Comparison of ENCODE assay signal across 32 cellular contexts in genomic region chr20:52954849-52955248, GRCh38. TPM values are rescaled to one million over a fixed set of nuclear protein-coding genes. Genes with fewer than 3 reads are reported as not detected.
"Had no signal": no experiment of that assay in that cellular context is flagged by ENCODE, and none has a peak within 500 bp of the region (broad histone marks: within the 10 kb centered on the region; RNA-seq: fewer than 3 reads in every experiment).

No MANE protein-coding gene starts in this region.

- H3K9ac ChIP-seq: KMS-11, SK-N-SH had no signal

- H3K4me2 ChIP-seq: KMS-11, PC-9, SK-N-SH had no signal

- H3K36me3 ChIP-seq: SJSA1 had no signal

- FAIRE-seq: RCC 7860 had no signal

- H2AFZ ChIP-seq: PC-9 had no signal

- ATAC-seq: Panc1 had no signal

- H3K4me3 ChIP-seq: PC-9, SJSA1 had no signal

- H3K27ac ChIP-seq: KMS-11, PC-9, SJSA1 had no signal

- DNase-seq: Karpas-422, MM.1S, MV-4-11, NCI-H1092, NCI-H1105, NCI-H1417 treated with DMSO at 0.1 percent for 48 hours, NCI-H1436 treated with DMSO at 0.1 percent for 48 hours, NCI-H1694 treated with DMSO at 0.1 percent for 48 hours, NCI-H187 treated with DMSO at 0.1 percent for 48 hours, NCI-H2029, NCI-H2081, NCI-H2171 treated with DMSO at 0.1 percent for 48 hours, NCI-H2227 treated with DMSO at 0.1 percent for 48 hours, NCI-H345, NCI-H446, NCI-H510A treated with DMSO at 0.1 percent for 48 hours, NCI-H524 treated with DMSO at 0.1 percent for 48 hours, NCI-H526 treated with DMSO at 0.1 percent for 48 hours, NCI-H774, PC-9, Right ventricle myocardium superior, SHP77 treated with DMSO at 0.1 percent for 48 hours, SK-N-SH, SW 1271, T-helper 1 cell had no signal

- H3K9me3 ChIP-seq: SJSA1, SK-N-SH had no signal

RNA-seq across cellular contexts. Expression of gene TSHZ2, which starts 17.3 kb away (rescaled TPM):
- total RNA-seq: LHCN-M2, NCI-H460, OCI-LY7, PC-9, SJSA1 had no signal
